Comparison of ENCODE assay signal across 9 cellular contexts in the genomic region with DNA sequence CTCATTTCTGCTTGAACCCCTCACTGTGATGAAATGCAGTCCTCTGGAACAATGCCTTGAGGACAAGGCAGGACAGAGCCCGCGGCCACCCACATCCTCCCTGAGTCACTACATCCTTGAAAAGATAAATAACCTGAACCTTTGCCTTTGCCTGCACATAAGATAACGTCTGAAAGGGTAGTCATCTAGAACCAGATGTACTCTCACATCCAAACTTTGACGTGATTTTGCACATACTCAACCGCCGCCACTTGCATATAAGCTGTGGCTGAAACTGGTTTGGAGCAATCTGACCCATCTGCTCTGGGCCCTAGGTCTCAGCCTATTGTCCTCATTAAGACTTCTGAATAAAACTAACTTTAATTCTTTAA.
DNase-seq lines count a peak whose midpoint lies in the region; ATAC-seq and TF ChIP-seq lines count a peak whose summit lies in the region.
"Had no signal": no experiment of that assay in that cellular context is flagged by ENCODE, and none has a peak within 500 bp of the region (broad histone marks: within the 10 kb centered on the region; RNA-seq: fewer than 3 reads in every experiment).

No MANE protein-coding gene starts in this region.

- no peak overlapping the region for H2AFZ ChIP-seq in smooth muscle cell (ENCODE audit: low read depth)

- peak; percentile 14 to 57 for ATAC-seq in activated T-cell treated with anti-CD3 and anti-CD28 coated beads, Interleukin-2, amount 50 U/mL, for 4 hours
- peak; percentile 63 for ATAC-seq in HG03354 (IDR thresholded peaks at IDR 0.05; ENCODE audit: poor library complexity, severe bottlenecking, unreplicated experiment)

- no peak for TF ChIP-seq CTCF in smooth muscle cell (IDR thresholded peaks at IDR 0.05; ENCODE audit: borderline replicate concordance, insufficient read depth, poor library complexity, severe bottlenecking)

- H3K27ac ChIP-seq in smooth muscle cell (ENCODE audit: low read depth): no peak overlapping the region
- H3K27ac ChIP-seq: right atrium auricular region had no signal

- DNase-seq in activated T-cell treated with anti-CD3 and anti-CD28 coated beads, Interleukin-2, amount 50 U/mL, for 4 hours: no peak
- no peak for DNase-seq in activated T-cell treated with anti-CD3 and anti-CD28 coated beads, Interleukin-2, amount 50 U/mL, for 1 hour
- peak; percentile 27 for DNase-seq in adipocyte (ENCODE audit: low read depth)
- no peak for DNase-seq in smooth muscle cell (lab: John Stamatoyannopoulos, UW; ENCODE audit: unreplicated experiment)
- no peak for DNase-seq in putamen (ENCODE audit: low spot score)
- no peak for DNase-seq in amniotic stem cell (lab: John Stamatoyannopoulos, UW)
- DNase-seq in NCI-H1417 (lab: John Stamatoyannopoulos, UW): no peak

- no peaks in the 10 kb centered on the region for H4K20me1 ChIP-seq in smooth muscle cell (ENCODE audit: low read depth)

- no peaks in the 10 kb centered on the region for H3K36me3 ChIP-seq in adipocyte (ENCODE audit: control insufficient read depth, insufficient read depth, low read length, severe bottlenecking)
- H3K36me3 ChIP-seq in smooth muscle cell (ENCODE audit: low read depth): no peaks in the 10 kb centered on the region
- H3K36me3 ChIP-seq: right atrium auricular region had no signal

- H3K4me2 ChIP-seq in smooth muscle cell: peak overlapping the region; percentile 3

- H3K4me1 ChIP-seq in adipocyte (ENCODE audit: control insufficient read depth, insufficient read depth, low read length) (peaks cover 4% of the 10 kb centered on the region), smooth muscle cell (ENCODE audit: low read depth) (no peaks in the 10 kb centered on the region)
- H3K4me1 ChIP-seq: right atrium auricular region had no signal

- H3K9me3 ChIP-seq in adipocyte (ENCODE audit: control insufficient read depth, low read length) (no peaks in the 10 kb centered on the region), smooth muscle cell (replicated peaks; ENCODE audit: low read depth) (no peaks in the 10 kb centered on the region)
- H3K9me3 ChIP-seq: right atrium auricular region had no signal

- H3K4me3 ChIP-seq in adipocyte (ENCODE audit: low read length): no peak overlapping the region
- H3K4me3 ChIP-seq in smooth muscle cell: no peak overlapping the region
- H3K4me3 ChIP-seq: right atrium auricular region had no signal

- peaks cover 8% of the 10 kb centered on the region for H3K27me3 Mint-ChIP-seq in activated T-cell treated with anti-CD3 and anti-CD28 coated beads, Interleukin-2, amount 50 U/mL, for 4 hours (ENCODE audit: low read depth)

- peaks cover 2% of the 10 kb centered on the region for H3K4me1 Mint-ChIP-seq in activated T-cell treated with anti-CD3 and anti-CD28 coated beads, Interleukin-2, amount 50 U/mL, for 4 hours (ENCODE audit: low read depth)

- no peaks in the 10 kb centered on the region for H3K79me2 ChIP-seq in smooth muscle cell (ENCODE audit: low read depth)

- H3F3A ChIP-seq in smooth muscle cell (ENCODE audit: low read depth): no peaks in the 10 kb centered on the region

- no peak overlapping the region for H3K4me3 Mint-ChIP-seq in activated T-cell treated with anti-CD3 and anti-CD28 coated beads, Interleukin-2, amount 50 U/mL, for 4 hours

- H3K27me3 ChIP-seq in adipocyte (replicated peaks; ENCODE audit: control insufficient read depth, insufficient read depth, low read length) (no peaks in the 10 kb centered on the region), smooth muscle cell (ENCODE audit: low read depth) (no peaks in the 10 kb centered on the region)
- H3K27me3 ChIP-seq: right atrium auricular region had no signal

- no peaks in the 10 kb centered on the region for H3K36me3 Mint-ChIP-seq in activated T-cell treated with anti-CD3 and anti-CD28 coated beads, Interleukin-2, amount 50 U/mL, for 4 hours (ENCODE audit: insufficient read depth)

- no peaks in the 10 kb centered on the region for H3K9me3 Mint-ChIP-seq in activated T-cell treated with anti-CD3 and anti-CD28 coated beads, Interleukin-2, amount 50 U/mL, for 4 hours

- WGBS in smooth muscle cell (ENCODE audit: low lambda C conversion rate): 33% methylated on average over 6 of the region's 6 CpGs

- H3K9ac ChIP-seq in adipocyte (ENCODE audit: low read length) (no peak overlapping the region), smooth muscle cell (ENCODE audit: low read depth) (no peak overlapping the region)
